Comparison of ENCODE assay signal across 27 cellular contexts in genomic region chr9:32722704-32723103, GRCh38.
"Had no signal": no experiment of that assay in that cellular context is flagged by ENCODE, and none has a peak within 500 bp of the region (broad histone marks: within the 10 kb centered on the region; RNA-seq: fewer than 3 reads in every experiment).

No MANE protein-coding gene starts in this region.

- ATAC-seq: right lobe of liver; stimulated activated naive B cell treated with anti-CD40 and anti-IgM and Interleukin-4, amounts not matched to agents 10 μg/mL and 1 μg/mL and 100 μg/mL, for 72 hours; stimulated activated naive CD8-positive, alpha-beta T cell treated with anti-CD3 and anti-CD28 coated beads, Interleukin-15, Interleukin-2, amounts not matched to agents 100 U/mL and 50 U/mL, for 24 hours had no signal

- H3K9me3 Mint-ChIP-seq: natural killer cell; neural progenitor cell; stimulated activated naive B cell treated with anti-CD40 and anti-IgM and Interleukin-4, amounts not matched to agents 10 μg/mL and 1 μg/mL and 100 μg/mL, for 72 hours had no signal

- DNase-seq: islet precursor cell; left ventricle myocardium inferior; mesendoderm; naive B cell; natural killer cell; nephron progenitor cell; occipital lobe; ovary; right lobe of liver; stimulated activated CD4-positive, alpha-beta T cell treated with anti-CD3 and anti-CD28 coated beads, Interleukin-1b, Interleukin-23, amount 100 ng/mL, for 48 hours; stimulated activated CD4-positive, alpha-beta T cell treated with anti-CD3 and anti-CD28 coated beads, Interleukin-2, amount 100 ng/mL, for 48 hours; stimulated activated CD4-positive, alpha-beta T cell treated with anti-CD3 and anti-CD28 coated beads, Interleukin-4, amount 100 ng/mL, for 4 hours; stimulated activated CD8-positive, alpha-beta memory T cell treated with anti-CD3 and anti-CD28 coated beads, Interleukin-4, amount 100 ng/mL, for 48 hours; stimulated activated naive B cell treated with anti-CD40 and anti-IgM and Interleukin-4, amounts not matched to agents 10 μg/mL and 1 μg/mL and 100 μg/mL, for 72 hours; stimulated activated naive CD8-positive, alpha-beta T cell treated with anti-CD3 and anti-CD28 coated beads, Interleukin-15, Interleukin-2, amounts not matched to agents 100 U/mL and 50 U/mL, for 24 hours; stomach; testis; thyroid gland; transverse colon; upper lobe of left lung had no signal

- H3K27ac Mint-ChIP-seq: mesothelial cell of epicardium; naive B cell; natural killer cell; nephron progenitor cell; neural progenitor cell; progenitor cell of endocrine pancreas; stimulated activated naive B cell treated with anti-CD40 and anti-IgM and Interleukin-4, amounts not matched to agents 10 μg/mL and 1 μg/mL and 100 μg/mL, for 72 hours had no signal

- H3K4me3 Mint-ChIP-seq: mesothelial cell of epicardium; naive B cell; natural killer cell; nephron progenitor cell; neural progenitor cell; stimulated activated naive B cell treated with anti-CD40 and anti-IgM and Interleukin-4, amounts not matched to agents 10 μg/mL and 1 μg/mL and 100 μg/mL, for 72 hours had no signal

- H3K4me1 Mint-ChIP-seq: mesothelial cell of epicardium; naive B cell; natural killer cell; neural progenitor cell; stimulated activated naive B cell treated with anti-CD40 and anti-IgM and Interleukin-4, amounts not matched to agents 10 μg/mL and 1 μg/mL and 100 μg/mL, for 72 hours had no signal

- H3K36me3 Mint-ChIP-seq: mesothelial cell of epicardium; naive B cell; natural killer cell; neural progenitor cell; stimulated activated naive B cell treated with anti-CD40 and anti-IgM and Interleukin-4, amounts not matched to agents 10 μg/mL and 1 μg/mL and 100 μg/mL, for 72 hours had no signal

- H3K4me3 ChIP-seq: left ventricle myocardium inferior, lung, neural progenitor cell, ovary, right atrium auricular region, right lobe of liver, smooth muscle cell, stomach, testis, thyroid gland, transverse colon, upper lobe of left lung, vagina had no signal
